ENCODE assay signal across 8 cellular contexts in genomic region chr11:3095712-3096361, GRCh38. TPM values are rescaled to one million over a fixed set of nuclear protein-coding genes. Genes with fewer than 3 reads are reported as not detected.
DNase-seq lines count a peak whose midpoint lies in the region; FAIRE-seq and TF ChIP-seq lines count a peak whose summit lies in the region.

No MANE protein-coding gene starts in this region.

- DNase-seq in HS-27A (ENCODE audit: low read depth) (peak; percentile 29), bronchial epithelial cell (ENCODE audit: low read depth) (peak; percentile 70), iPS-NIHi7 (ENCODE audit: extremely low spot score) (peak; percentile 38), NAMALWA (ENCODE audit: low spot score) (no peak), SIG-M5 (lab: John Stamatoyannopoulos, UW) (no peak), NCI-H1417 treated with DMSO at 0.1 percent for 48 hours (lab: John Stamatoyannopoulos, UW) (no peak)
- DNase-seq in stimulated activated CD8-positive, alpha-beta memory T cell treated with anti-CD3 and anti-CD28 coated beads, Interleukin-4, amount 100 ng/mL, for 48 hours = peak; percentile 4
- no peak for DNase-seq in activated T-cell treated with anti-CD3 and anti-CD28 coated beads, Interleukin-2, amount 50 U/mL, for 48 hours

- FAIRE-seq in bronchial epithelial cell (lab: Jason Lieb, UNC) = no peak

- no peaks in the 10 kb centered on the region for H3K27me3 ChIP-seq in bronchial epithelial cell (ENCODE audit: control insufficient read depth, insufficient read depth, low read length)

- H3K4me3 ChIP-seq in bronchial epithelial cell (ENCODE audit: low read depth, low read length) = no peak overlapping the region

- peaks cover 7% of the 10 kb centered on the region for H3K36me3 ChIP-seq in bronchial epithelial cell (ENCODE audit: control insufficient read depth, insufficient read depth, low read length)

- TF ChIP-seq CTCF in bronchial epithelial cell (IDR thresholded peaks at IDR 0.05; ENCODE audit: insufficient read depth, low read length, severe bottlenecking) = no peak

RNA-seq across cellular contexts. Expression of gene CARS1, which starts 38.6 kb away (rescaled TPM):
- total RNA-seq in bronchial epithelial cell = 113 and 125 TPM in 2 replicates

Comparison
In these comparisons a context has a peak if more than half of its experiments do, and no peak if none do; other contexts are left out.
1. DNase-seq: peak in HS-27A (single experiment), bronchial epithelial cell (single experiment), iPS-NIHi7 (single experiment) and stimulated activated CD8-positive, alpha-beta memory T cell treated with anti-CD3 and anti-CD28 coated beads, Interleukin-4, amount 100 ng/mL, for 48 hours (single experiment); none in activated T-cell treated with anti-CD3 and anti-CD28 coated beads, Interleukin-2, amount 50 U/mL, for 48 hours (0 of 2), NAMALWA (single experiment), SIG-M5 (single experiment) and NCI-H1417 treated with DMSO at 0.1 percent for 48 hours (single experiment).